ENCODE assay signal across 18 cellular contexts in genomic region chr10:28137907-28138880, GRCh38.
DNase-seq lines count a peak whose midpoint lies in the region; ATAC-seq and TF ChIP-seq lines count a peak whose summit lies in the region.
"Had no signal": no experiment of that assay in that cellular context is flagged by ENCODE, and none has a peak within 500 bp of the region (broad histone marks: within the 10 kb centered on the region; RNA-seq: fewer than 3 reads in every experiment).

No MANE protein-coding gene starts in this region.

- no peak overlapping the region for H3K4me3 ChIP-seq in SJSA1
- H3K4me3 ChIP-seq in foreskin fibroblast (ENCODE audit: low read depth in 1 of 2, low read length in 2 of 2) = no peak overlapping the region
- H3K4me3 ChIP-seq in lower lobe of right lung = no peak overlapping the region
- H3K4me3 ChIP-seq: lung, tibial artery had no signal

- no peak overlapping the region for H3K4me3 Mint-ChIP-seq in activated naive CD8-positive, alpha-beta T cell treated with anti-CD3 and anti-CD28 coated beads for 36 hours
- H3K4me3 Mint-ChIP-seq in activated naive CD8-positive, alpha-beta T cell treated with anti-CD3 and anti-CD28 coated beads, Interleukin-2, amount 50 U/mL, for 24 hours = no peak overlapping the region
- H3K4me3 Mint-ChIP-seq in natural killer cell treated with Interleukin-12 subunit alpha and Interleukin-12 subunit beta and Interleukin-15 and Interleukin-18, amount 100 ng/mL, for 72 hours = no peak overlapping the region
- H3K4me3 Mint-ChIP-seq in activated T-cell treated with anti-CD3 and anti-CD28 coated beads, Interleukin-2, amount 50 U/mL, for 24 hours = no peak overlapping the region
- H3K4me3 Mint-ChIP-seq: activated CD4-positive, alpha-beta T cell treated with anti-CD3 and anti-CD28 coated beads for 36 hours; activated naive CD8-positive, alpha-beta T cell treated with anti-CD3 and anti-CD28 coated beads, Interleukin-2, amount 10 ng/mL, durations not matched to agents 7 days and 5 days had no signal

- intact Hi-C loops in lower lobe of right lung (cut with DNase I) = no loop called here

- no peak for TF ChIP-seq CTCF in foreskin fibroblast (IDR thresholded peaks at IDR 0.05; ENCODE audit: low read depth, low read length)
- TF ChIP-seq CTCF in lower lobe of right lung (IDR thresholded peaks at IDR 0.05) = no peak

- no peaks in the 10 kb centered on the region for H3K27me3 ChIP-seq in SJSA1 (replicated peaks)
- H3K27me3 ChIP-seq in lower lobe of right lung (ENCODE audit: low read depth) = no peaks in the 10 kb centered on the region
- H3K27me3 ChIP-seq: tibial artery had no signal

- H3K9me3 Mint-ChIP-seq in activated naive CD8-positive, alpha-beta T cell treated with anti-CD3 and anti-CD28 coated beads for 36 hours = peaks cover 35% of the 10 kb centered on the region
- peaks cover 38% of the 10 kb centered on the region for H3K9me3 Mint-ChIP-seq in activated naive CD8-positive, alpha-beta T cell treated with anti-CD3 and anti-CD28 coated beads, Interleukin-2, amount 50 U/mL, for 24 hours
- H3K9me3 Mint-ChIP-seq in natural killer cell treated with Interleukin-12 subunit alpha and Interleukin-12 subunit beta and Interleukin-15 and Interleukin-18, amount 100 ng/mL, for 72 hours = peaks cover 12% of the 10 kb centered on the region
- H3K9me3 Mint-ChIP-seq in activated T-cell treated with anti-CD3 and anti-CD28 coated beads, Interleukin-2, amount 50 U/mL, for 24 hours = peaks cover 32% of the 10 kb centered on the region

- peaks cover 51% of the 10 kb centered on the region for H3K36me3 Mint-ChIP-seq in activated naive CD8-positive, alpha-beta T cell treated with anti-CD3 and anti-CD28 coated beads for 36 hours
- H3K36me3 Mint-ChIP-seq in activated naive CD8-positive, alpha-beta T cell treated with anti-CD3 and anti-CD28 coated beads, Interleukin-2, amount 50 U/mL, for 24 hours (ENCODE audit: low read depth) = peaks cover 38% of the 10 kb centered on the region
- peaks cover 27% of the 10 kb centered on the region for H3K36me3 Mint-ChIP-seq in natural killer cell treated with Interleukin-12 subunit alpha and Interleukin-12 subunit beta and Interleukin-15 and Interleukin-18, amount 100 ng/mL, for 72 hours
- peaks cover 60% of the 10 kb centered on the region for H3K36me3 Mint-ChIP-seq in activated T-cell treated with anti-CD3 and anti-CD28 coated beads, Interleukin-2, amount 50 U/mL, for 24 hours (ENCODE audit: low read depth)

- ATAC-seq in activated naive CD8-positive, alpha-beta T cell treated with anti-CD3 and anti-CD28 coated beads, Interleukin-2, amount 50 U/mL, for 24 hours = no peak
- ATAC-seq in natural killer cell treated with Interleukin-12 subunit alpha and Interleukin-12 subunit beta and Interleukin-15 and Interleukin-18, amount 100 ng/mL, for 72 hours = no peak
- no peak for ATAC-seq in lower lobe of right lung
- ATAC-seq: activated CD4-positive, alpha-beta T cell treated with anti-CD3 and anti-CD28 coated beads for 36 hours; right cardiac atrium had no signal

- H3K27ac Mint-ChIP-seq in activated naive CD8-positive, alpha-beta T cell treated with anti-CD3 and anti-CD28 coated beads for 36 hours = peak overlapping the region; percentile 4
- no peak overlapping the region for H3K27ac Mint-ChIP-seq in activated naive CD8-positive, alpha-beta T cell treated with anti-CD3 and anti-CD28 coated beads, Interleukin-2, amount 50 U/mL, for 24 hours
- H3K27ac Mint-ChIP-seq in natural killer cell treated with Interleukin-12 subunit alpha and Interleukin-12 subunit beta and Interleukin-15 and Interleukin-18, amount 100 ng/mL, for 72 hours = peak overlapping the region in 1 of 2 donors; percentile 42
- H3K27ac Mint-ChIP-seq in activated T-cell treated with anti-CD3 and anti-CD28 coated beads, Interleukin-2, amount 50 U/mL, for 24 hours = no peak overlapping the region
- H3K27ac Mint-ChIP-seq: activated CD4-positive, alpha-beta T cell treated with anti-CD3 and anti-CD28 coated beads for 36 hours; activated naive CD8-positive, alpha-beta T cell treated with anti-CD3 and anti-CD28 coated beads, Interleukin-2, amount 10 ng/mL, durations not matched to agents 7 days and 5 days had no signal

- no peaks in the 10 kb centered on the region for H3K36me3 ChIP-seq in SJSA1
- no peaks in the 10 kb centered on the region for H3K36me3 ChIP-seq in lower lobe of right lung
- H3K36me3 ChIP-seq: tibial artery had no signal

- H3K4me1 ChIP-seq in SJSA1 (replicated peaks) = peaks cover 14% of the 10 kb centered on the region
- H3K4me1 ChIP-seq in lower lobe of right lung = no peaks in the 10 kb centered on the region

- H3K27me3 Mint-ChIP-seq in activated naive CD8-positive, alpha-beta T cell treated with anti-CD3 and anti-CD28 coated beads for 36 hours = no peaks in the 10 kb centered on the region
- no peaks in the 10 kb centered on the region for H3K27me3 Mint-ChIP-seq in activated naive CD8-positive, alpha-beta T cell treated with anti-CD3 and anti-CD28 coated beads, Interleukin-2, amount 50 U/mL, for 24 hours
- no peaks in the 10 kb centered on the region for H3K27me3 Mint-ChIP-seq in natural killer cell treated with Interleukin-12 subunit alpha and Interleukin-12 subunit beta and Interleukin-15 and Interleukin-18, amount 100 ng/mL, for 72 hours
- H3K27me3 Mint-ChIP-seq in activated T-cell treated with anti-CD3 and anti-CD28 coated beads, Interleukin-2, amount 50 U/mL, for 24 hours = no peaks in the 10 kb centered on the region
- H3K27me3 Mint-ChIP-seq: activated CD4-positive, alpha-beta T cell treated with anti-CD3 and anti-CD28 coated beads for 36 hours; activated naive CD8-positive, alpha-beta T cell treated with anti-CD3 and anti-CD28 coated beads, Interleukin-2, amount 10 ng/mL, durations not matched to agents 7 days and 5 days had no signal

- DNase-seq in activated naive CD8-positive, alpha-beta T cell treated with anti-CD3 and anti-CD28 coated beads for 36 hours = no peak
- DNase-seq in activated naive CD8-positive, alpha-beta T cell treated with anti-CD3 and anti-CD28 coated beads, Interleukin-2, amount 50 U/mL, for 24 hours = no peak
- DNase-seq in SJSA1 (ENCODE audit: low read depth in 1 of 2, low spot score in 2 of 2) (peak in 1 of 2 experiments; percentile 24), foreskin fibroblast (peak; percentile 41 to 51), HPDE6-E6E7 (ENCODE audit: extremely low spot score) (no peak), lower lobe of right lung (no peak)
- no peak for DNase-seq in natural killer cell treated with Interleukin-12 subunit alpha and Interleukin-12 subunit beta and Interleukin-15 and Interleukin-18, amount 100 ng/mL, for 72 hours (ENCODE audit: low spot score)
- DNase-seq in activated T-cell treated with anti-CD3 and anti-CD28 coated beads, Interleukin-2, amount 50 U/mL, for 24 hours = no peak
- DNase-seq: 8988T; activated CD4-positive, alpha-beta T cell treated with anti-CD3 and anti-CD28 coated beads for 36 hours; activated naive CD8-positive, alpha-beta T cell treated with anti-CD3 and anti-CD28 coated beads, Interleukin-2, amount 10 ng/mL, durations not matched to agents 7 days and 5 days; Calu3; cortex of kidney; NCI-H187 treated with DMSO at 0.1 percent for 48 hours; NCI-H69; right cardiac atrium; tibial artery had no signal

- H3K27ac ChIP-seq in SJSA1 (peak overlapping the region; percentile 38), lower lobe of right lung (no peak overlapping the region)

- H3K9me3 ChIP-seq in SJSA1 (replicated peaks) = 0 out of 2 replicates have a peak, but pooled peaks cover 2% of the 10 kb centered on the region
- peaks cover 13% of the 10 kb centered on the region for H3K9me3 ChIP-seq in lower lobe of right lung

- peaks cover 9% of the 10 kb centered on the region for H3K4me1 Mint-ChIP-seq in activated naive CD8-positive, alpha-beta T cell treated with anti-CD3 and anti-CD28 coated beads for 36 hours
- H3K4me1 Mint-ChIP-seq in activated naive CD8-positive, alpha-beta T cell treated with anti-CD3 and anti-CD28 coated beads, Interleukin-2, amount 50 U/mL, for 24 hours = peaks cover 3% of the 10 kb centered on the region
- H3K4me1 Mint-ChIP-seq in natural killer cell treated with Interleukin-12 subunit alpha and Interleukin-12 subunit beta and Interleukin-15 and Interleukin-18, amount 100 ng/mL, for 72 hours (ENCODE audit: low read depth in 2 of 2) = peaks cover 0 to 2% of the 10 kb centered on the region in 2 donors
- H3K4me1 Mint-ChIP-seq in activated T-cell treated with anti-CD3 and anti-CD28 coated beads, Interleukin-2, amount 50 U/mL, for 24 hours (ENCODE audit: low read depth) = peaks cover 4% of the 10 kb centered on the region
- H3K4me1 Mint-ChIP-seq: activated naive CD8-positive, alpha-beta T cell treated with anti-CD3 and anti-CD28 coated beads, Interleukin-2, amount 10 ng/mL, durations not matched to agents 7 days and 5 days had no signal

Comparison
In these comparisons a context has a peak if more than half of its experiments do, and no peak if none do; other contexts are left out.
1. DNase-seq: peak in foreskin fibroblast (2 of 2); none in activated naive CD8-positive, alpha-beta T cell treated with anti-CD3 and anti-CD28 coated beads for 36 hours (single experiment), activated naive CD8-positive, alpha-beta T cell treated with anti-CD3 and anti-CD28 coated beads, Interleukin-2, amount 50 U/mL, for 24 hours (single experiment), natural killer cell treated with Interleukin-12 subunit alpha and Interleukin-12 subunit beta and Interleukin-15 and Interleukin-18, amount 100 ng/mL, for 72 hours (single experiment), HPDE6-E6E7 (single experiment), activated T-cell treated with anti-CD3 and anti-CD28 coated beads, Interleukin-2, amount 50 U/mL, for 24 hours (single experiment) and lower lobe of right lung (single experiment).